Comparison of ENCODE assay signal across 9 cellular contexts in genomic region chr22:42560781-42561180, GRCh38. TPM values are rescaled to one million over a fixed set of nuclear protein-coding genes. Genes with fewer than 3 reads are reported as not detected.
DNase-seq lines count a peak whose midpoint lies in the region; ATAC-seq and TF ChIP-seq lines count a peak whose summit lies in the region.
"Had no signal": no experiment of that assay in that cellular context is flagged by ENCODE, and none has a peak within 500 bp of the region (broad histone marks: within the 10 kb centered on the region; RNA-seq: fewer than 3 reads in every experiment).

No MANE protein-coding gene starts in this region.

- intact Hi-C loops in dorsolateral prefrontal cortex (cut with DNase I) = no loop called here

- TF ChIP-seq CTCF in MM.1S (IDR thresholded peaks at IDR 0.05; ENCODE audit: low read length) (peak; percentile 49), dorsolateral prefrontal cortex (IDR thresholded peaks at IDR 0.05 in 54 of 56, conservative IDR thresholded peaks at IDR 0.05 in 2 of 56; ENCODE audit: low read depth in 1 of 56, partially characterized antibody in 56 of 56) (peak in 55 of 56 donors; percentile 19 to 67 (median 52)), neural cell (IDR thresholded peaks at IDR 0.05; ENCODE audit: poor library complexity, severe bottlenecking) (peak; percentile 35)

- ATAC-seq in GM21529 (IDR thresholded peaks at IDR 0.05; ENCODE audit: unreplicated experiment) (no peak), GM21717 (IDR thresholded peaks at IDR 0.05; ENCODE audit: unreplicated experiment) (no peak), GM18907 (IDR thresholded peaks at IDR 0.05; ENCODE audit: unreplicated experiment) (no peak)

- no peak overlapping the region for H3K4me2 ChIP-seq in MM.1S (ENCODE audit: low read depth, low read length)
- H3K4me2 ChIP-seq in neural cell (ENCODE audit: low read length) = no peak overlapping the region

- no peak for TF ChIP-seq EP300 in neural cell (conservative IDR thresholded peaks at IDR 0.05; ENCODE audit: poor library complexity, severe bottlenecking)

- H3K27ac ChIP-seq in MM.1S (ENCODE audit: low read length) (no peak overlapping the region), dorsolateral prefrontal cortex (no peak overlapping the region), neural cell (ENCODE audit: low read length) (no peak overlapping the region)

- DNase-seq in ELR (ENCODE audit: low read depth) (peak; percentile 53), MM.1S (no peak), dorsolateral prefrontal cortex (no peak), HK-2 (ENCODE audit: unreplicated experiment) (no peak)
- DNase-seq: NCI-H187 had no signal

- H3K27me3 ChIP-seq in MM.1S (replicated peaks; ENCODE audit: insufficient read depth, low read length) (peaks cover 9% of the 10 kb centered on the region), dorsolateral prefrontal cortex (no peaks in the 10 kb centered on the region), neural cell (ENCODE audit: insufficient read depth, low read depth, low read length) (no peaks in the 10 kb centered on the region)

- H3K9me2 ChIP-seq in MM.1S (replicated peaks; ENCODE audit: insufficient read depth, low read length) = no peaks in the 10 kb centered on the region
- no peaks in the 10 kb centered on the region for H3K9me2 ChIP-seq in neural cell (ENCODE audit: insufficient read depth, low read length)

- H3K36me3 ChIP-seq in MM.1S (replicated peaks; ENCODE audit: insufficient read depth, low read length) (no peaks in the 10 kb centered on the region), neural cell (ENCODE audit: insufficient read depth, low read length) (no peaks in the 10 kb centered on the region)

- peak; percentile 12 for TF ChIP-seq RAD21 in neural cell (conservative IDR thresholded peaks at IDR 0.05)

- no peak overlapping the region for H2AFZ ChIP-seq in MM.1S (ENCODE audit: low read length)
- H2AFZ ChIP-seq in neural cell (ENCODE audit: low read depth, low read length) = no peak overlapping the region

- H3F3A ChIP-seq in MM.1S (ENCODE audit: insufficient read depth, low read length) (no peaks in the 10 kb centered on the region; the same call in 1 of the 2 replicates), neural cell (ENCODE audit: insufficient read depth, low read length, poor library complexity, severe bottlenecking) (no peaks in the 10 kb centered on the region)

- H4K20me1 ChIP-seq in MM.1S (ENCODE audit: insufficient read depth, low read length) (no peaks in the 10 kb centered on the region; the same call in 1 of the 2 replicates), neural cell (ENCODE audit: insufficient read depth) (no peaks in the 10 kb centered on the region)

- H3K9me3 ChIP-seq in MM.1S (replicated peaks; ENCODE audit: insufficient read depth, low read length) (no peaks in the 10 kb centered on the region), neural cell (ENCODE audit: low read length) (no peaks in the 10 kb centered on the region)

- no peaks in the 10 kb centered on the region for H3K79me2 ChIP-seq in MM.1S (ENCODE audit: low read length)
- no peaks in the 10 kb centered on the region for H3K79me2 ChIP-seq in neural cell (replicated peaks; ENCODE audit: insufficient read depth, low read length)

- H3K4me3 ChIP-seq in MM.1S (ENCODE audit: low read length) (no peak overlapping the region), dorsolateral prefrontal cortex (no peak overlapping the region), neural cell (ENCODE audit: low read length) (no peak overlapping the region)

- H3K4me1 ChIP-seq in MM.1S (ENCODE audit: low read length) = no peaks in the 10 kb centered on the region

- H3K9ac ChIP-seq in MM.1S (ENCODE audit: low read length) (no peak overlapping the region), neural cell (ENCODE audit: low read length) (no peak overlapping the region)

TF ChIP-seq in neural cell, 6 proteins besides CTCF, POLR2A, EP300 and RAD21:
- no peak for TF ChIP-seq REST (IDR thresholded peaks at IDR 0.05; ENCODE audit: borderline replicate concordance)

RNA-seq across cellular contexts. Expression of gene SERHL2, which starts 7.0 kb away (rescaled TPM):
- total RNA-seq in dorsolateral prefrontal cortex = 10 to 100 TPM in 18 of 120 experiments, 1 to 10 TPM in 102; 2.0 to 26.5 (median 6.2) TPM
- polyA plus RNA-seq in neural cell = 0.80 and 0.99 TPM in 2 replicates
- polyA minus RNA-seq in neural cell = not detected in 2 replicates

RNA-seq across cellular contexts. Expression of gene RRP7A, which starts 41.2 kb away (rescaled TPM):
- total RNA-seq in dorsolateral prefrontal cortex = 10 to 100 TPM; 21.6 to 73.5 (median 35.4) TPM
- polyA plus RNA-seq in neural cell = 27.8 and 32.3 TPM in 2 replicates
- polyA minus RNA-seq in neural cell = 31.9 and 32.9 TPM in 2 replicates

RNA-seq across cellular contexts. Expression of gene POLDIP3, which starts 53.9 kb away (rescaled TPM):
- 10 to 100 TPM; 47.0 to 95.5 (median 65.3) TPM for total RNA-seq in dorsolateral prefrontal cortex
- polyA plus RNA-seq in neural cell = 56.9 and 63.1 TPM in 2 replicates
- polyA minus RNA-seq in neural cell = 50.6 and 52.3 TPM in 2 replicates
